Comparison of ENCODE assay signal across 23 cellular contexts in the genomic region with DNA sequence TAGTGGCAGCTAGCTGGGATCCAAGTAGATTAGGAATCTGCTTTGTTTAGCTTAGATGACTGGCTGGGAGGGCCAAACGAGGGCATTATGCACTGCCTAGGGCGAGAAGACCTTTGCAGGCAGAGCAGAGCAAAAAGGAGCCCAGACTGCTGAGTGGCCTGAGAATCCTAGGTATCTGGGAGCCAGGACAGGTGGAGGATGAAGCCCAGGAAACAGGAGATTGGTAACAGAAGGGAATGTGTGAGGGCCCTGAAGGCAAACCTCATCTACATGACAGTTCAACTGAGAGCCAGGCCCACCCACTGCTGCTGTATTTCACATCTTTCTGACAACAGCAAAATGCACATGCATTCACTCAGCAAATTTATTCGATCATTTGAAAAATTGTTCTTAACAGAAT.
"Had no signal": no experiment of that assay in that cellular context is flagged by ENCODE, and none has a peak within 500 bp of the region (broad histone marks: within the 10 kb centered on the region; RNA-seq: fewer than 3 reads in every experiment).

No MANE protein-coding gene starts in this region.

- H3K4me3 ChIP-seq: esophagus squamous epithelium, gastroesophageal sphincter, left ventricle myocardium inferior, lower lobe of right lung, spleen, tibial artery, upper lobe of left lung, uterus had no signal

- H3K27ac ChIP-seq: esophagus squamous epithelium, gastroesophageal sphincter, left ventricle myocardium inferior, lower lobe of right lung, spleen, tibial artery, upper lobe of left lung, uterus had no signal

- H3K27ac Mint-ChIP-seq: immature natural killer cell; memory B cell; stimulated activated memory B cell treated with anti-CD40 and anti-IgM and Interleukin-4, amounts not matched to agents 10 μg/mL and 1 μg/mL and 100 μg/mL, for 72 hours; stimulated activated naive CD8-positive, alpha-beta T cell treated with anti-CD3 and anti-CD28 coated beads, Interleukin-15, Interleukin-2, amounts not matched to agents 100 ng/mL and 50 ng/mL, for 24 hours had no signal

- DNase-seq: effector memory CD4-positive, alpha-beta T cell; esophagus squamous epithelium; foreskin fibroblast; immature natural killer cell; kidney; left cardiac atrium; left ventricle myocardium inferior; lower lobe of right lung; midbrain; posterior cingulate gyrus; spleen; stimulated activated CD4-positive, alpha-beta T cell treated with anti-CD3 and anti-CD28 coated beads, Interleukin-15, amount 100 ng/mL, for 24 hours; stimulated activated CD4-positive, alpha-beta T cell treated with anti-CD3 and anti-CD28 coated beads, Interleukin-1b, Interleukin-23, amount 100 ng/mL, for 48 hours; stimulated activated CD4-positive, alpha-beta T cell treated with anti-CD3 and anti-CD28 coated beads, Interleukin-4, amount 100 ng/mL, for 24 hours; tibial artery; upper lobe of left lung; uterus had no signal

- H3K27me3 Mint-ChIP-seq: memory B cell; stimulated activated memory B cell treated with anti-CD40 and anti-IgM and Interleukin-4, amounts not matched to agents 10 μg/mL and 1 μg/mL and 100 μg/mL, for 72 hours; stimulated activated naive CD8-positive, alpha-beta T cell treated with anti-CD3 and anti-CD28 coated beads, Interleukin-15, Interleukin-2, amounts not matched to agents 100 ng/mL and 50 ng/mL, for 24 hours had no signal

- ATAC-seq: gastroesophageal sphincter; left cardiac atrium; lower lobe of right lung; sciatic nerve; stimulated activated memory B cell treated with anti-CD40 and anti-IgM and Interleukin-4, amounts not matched to agents 10 μg/mL and 1 μg/mL and 100 μg/mL, for 72 hours had no signal

- H3K36me3 ChIP-seq: esophagus squamous epithelium, gastroesophageal sphincter, left ventricle myocardium inferior, lower lobe of right lung, spleen, tibial artery, upper lobe of left lung, uterus had no signal

- H3K4me3 Mint-ChIP-seq: immature natural killer cell; memory B cell; nephron; stimulated activated memory B cell treated with anti-CD40 and anti-IgM and Interleukin-4, amounts not matched to agents 10 μg/mL and 1 μg/mL and 100 μg/mL, for 72 hours; stimulated activated naive CD8-positive, alpha-beta T cell treated with anti-CD3 and anti-CD28 coated beads, Interleukin-15, Interleukin-2, amounts not matched to agents 100 ng/mL and 50 ng/mL, for 24 hours had no signal

- H3K9me3 Mint-ChIP-seq: memory B cell; stimulated activated memory B cell treated with anti-CD40 and anti-IgM and Interleukin-4, amounts not matched to agents 10 μg/mL and 1 μg/mL and 100 μg/mL, for 72 hours; stimulated activated naive CD8-positive, alpha-beta T cell treated with anti-CD3 and anti-CD28 coated beads, Interleukin-15, Interleukin-2, amounts not matched to agents 100 ng/mL and 50 ng/mL, for 24 hours had no signal

- H3K9me3 ChIP-seq: esophagus squamous epithelium, gastroesophageal sphincter, left ventricle myocardium inferior, lower lobe of right lung, spleen, tibial artery, upper lobe of left lung, uterus had no signal

- H3K27me3 ChIP-seq: esophagus squamous epithelium, gastroesophageal sphincter, spleen, tibial artery, upper lobe of left lung, uterus had no signal

- H3K4me1 Mint-ChIP-seq: immature natural killer cell; memory B cell; stimulated activated memory B cell treated with anti-CD40 and anti-IgM and Interleukin-4, amounts not matched to agents 10 μg/mL and 1 μg/mL and 100 μg/mL, for 72 hours had no signal

- H3K4me1 ChIP-seq: lower lobe of right lung, uterus had no signal

- H3K36me3 Mint-ChIP-seq: immature natural killer cell; memory B cell; stimulated activated memory B cell treated with anti-CD40 and anti-IgM and Interleukin-4, amounts not matched to agents 10 μg/mL and 1 μg/mL and 100 μg/mL, for 72 hours had no signal
